In the genomic region with DNA sequence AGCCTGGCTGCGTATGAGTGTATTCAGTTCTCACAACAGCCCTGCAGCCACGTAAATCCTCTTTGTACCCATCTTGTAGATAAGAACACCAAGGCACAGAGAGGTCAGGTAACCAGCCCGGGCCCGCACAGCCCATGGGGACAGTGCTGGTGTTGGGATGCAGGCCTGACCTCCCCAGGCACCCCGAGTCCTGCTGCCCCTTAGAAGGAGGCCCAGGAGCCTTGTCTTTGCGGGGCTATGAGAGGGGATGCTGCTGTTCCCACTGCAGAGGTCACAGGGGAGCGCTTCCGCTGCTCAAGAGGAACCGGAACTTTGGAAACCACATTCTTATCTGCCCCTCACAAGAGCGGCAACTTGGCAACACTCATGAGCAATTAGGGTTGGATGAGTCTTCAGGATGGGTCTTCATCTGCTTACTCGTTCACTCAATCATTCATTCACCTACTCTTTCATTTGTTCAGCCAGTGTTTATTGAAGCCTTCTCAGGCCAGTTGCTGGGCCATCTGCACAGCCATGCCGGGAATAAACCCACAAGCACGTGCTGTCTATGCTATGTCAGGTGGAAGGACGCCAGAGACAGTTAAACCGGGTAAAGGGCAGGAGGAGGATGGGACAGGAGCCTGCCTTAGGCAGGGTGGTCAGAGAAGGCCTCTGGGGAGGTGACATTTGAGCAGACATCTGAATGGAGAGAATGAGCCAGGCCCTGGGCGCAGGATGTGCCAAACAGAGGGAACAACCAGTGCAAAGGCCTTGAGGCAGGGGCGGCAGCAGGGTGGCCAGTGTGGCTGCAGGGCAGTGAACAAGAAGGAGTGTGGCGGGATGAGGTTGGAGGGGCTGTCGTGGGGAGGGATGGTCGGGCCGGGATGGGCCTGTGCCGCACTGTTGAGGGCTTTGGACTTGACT, we compare ENCODE assay signal across 1 cellular context.
TF ChIP-seq lines count a peak whose summit lies in the region.

No MANE protein-coding gene starts in this region.

TF ChIP-seq in K562, 482 proteins besides CTCF, POLR2A, EP300 and RAD21 (continued from another document and continues in another):
- TF ChIP-seq, protein P1, sequence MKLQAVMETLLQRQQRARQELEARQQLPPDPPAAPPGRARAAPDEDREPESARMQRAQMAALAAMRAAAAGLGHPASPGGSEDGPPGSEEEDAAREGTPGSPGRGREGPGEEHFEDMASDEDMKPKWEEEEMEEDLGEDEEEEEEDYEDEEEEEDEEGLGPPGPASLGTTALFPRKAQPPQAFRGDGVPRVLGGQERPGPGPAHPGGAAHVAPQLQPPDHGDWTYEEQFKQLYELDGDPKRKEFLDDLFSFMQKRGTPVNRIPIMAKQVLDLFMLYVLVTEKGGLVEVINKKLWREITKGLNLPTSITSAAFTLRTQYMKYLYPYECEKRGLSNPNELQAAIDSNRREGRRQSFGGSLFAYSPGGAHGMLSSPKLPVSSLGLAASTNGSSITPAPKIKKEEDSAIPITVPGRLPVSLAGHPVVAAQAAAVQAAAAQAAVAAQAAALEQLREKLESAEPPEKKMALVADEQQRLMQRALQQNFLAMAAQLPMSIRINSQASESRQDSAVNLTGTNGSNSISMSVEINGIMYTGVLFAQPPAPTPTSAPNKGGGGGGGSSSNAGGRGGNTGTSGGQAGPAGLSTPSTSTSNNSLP (IDR thresholded peaks at IDR 0.05; ENCODE audit: borderline replicate concordance, low read depth, low read length), result no peak; the same call in 1 of the 2 replicates
- TF ChIP-seq TEAD2 (tag; IDR thresholded peaks at IDR 0.05) (no peak), GTF2A2 (tag; IDR thresholded peaks at IDR 0.05) (no peak), SIN3B (IDR thresholded peaks at IDR 0.05; ENCODE audit: low read depth) (peak; percentile 11; the same call in 1 of the 2 replicates), GATA2 (CRISPR knock-in tag; IDR thresholded peaks at IDR 0.05) (peak; percentile 76), ARID2 (IDR thresholded peaks at IDR 0.05) (no peak), NFATC3 (IDR thresholded peaks at IDR 0.05) (no peak), CC2D1A (IDR thresholded peaks at IDR 0.05) (no peak; the same call in 1 of the 2 replicates), DNMT1 (IDR thresholded peaks at IDR 0.05) (no peak), ARNT (IDR thresholded peaks at IDR 0.05) (peak in 1 of 2 experiments; percentile 78; a peak in 1 of 4 replicates), NCOR1 (IDR thresholded peaks at IDR 0.05) (peak; percentile 83), ZFX (CRISPR knock-in tag; IDR thresholded peaks at IDR 0.05) (no peak), NFE2L1 (tag; IDR thresholded peaks at IDR 0.05; ENCODE audit: borderline replicate concordance, low read depth) (no peak), XRCC5 (IDR thresholded peaks at IDR 0.05; ENCODE audit: low read depth, low read length) (no peak), MBD2 (IDR thresholded peaks at IDR 0.05; ENCODE audit: borderline replicate concordance, low read depth) (peak; percentile 58), ZNF354B (CRISPR knock-in tag; IDR thresholded peaks at IDR 0.05) (no peak), DPF2 (IDR thresholded peaks at IDR 0.05) (peak; percentile 89), ZKSCAN8 (CRISPR knock-in tag; IDR thresholded peaks at IDR 0.05) (peak; percentile 68), PRPF4 (IDR thresholded peaks at IDR 0.05; ENCODE audit: insufficient read depth, low read depth, low read length, poor library complexity, severe bottlenecking) (no peak), ZEB2 (IDR thresholded peaks at IDR 0.05) (0 out of 2 replicates have a peak, but pooled peaks have one; percentile 31), ETV5 (CRISPR knock-in tag; IDR thresholded peaks at IDR 0.05; ENCODE audit: low read depth) (peak; percentile 99)
- TF ChIP-seq, protein P2, sequence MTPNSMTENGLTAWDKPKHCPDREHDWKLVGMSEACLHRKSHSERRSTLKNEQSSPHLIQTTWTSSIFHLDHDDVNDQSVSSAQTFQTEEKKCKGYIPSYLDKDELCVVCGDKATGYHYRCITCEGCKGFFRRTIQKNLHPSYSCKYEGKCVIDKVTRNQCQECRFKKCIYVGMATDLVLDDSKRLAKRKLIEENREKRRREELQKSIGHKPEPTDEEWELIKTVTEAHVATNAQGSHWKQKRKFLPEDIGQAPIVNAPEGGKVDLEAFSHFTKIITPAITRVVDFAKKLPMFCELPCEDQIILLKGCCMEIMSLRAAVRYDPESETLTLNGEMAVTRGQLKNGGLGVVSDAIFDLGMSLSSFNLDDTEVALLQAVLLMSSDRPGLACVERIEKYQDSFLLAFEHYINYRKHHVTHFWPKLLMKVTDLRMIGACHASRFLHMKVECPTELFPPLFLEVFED (CRISPR knock-in tag; conservative IDR thresholded peaks at IDR 0.05), result no peak
- TF ChIP-seq, protein P3, sequence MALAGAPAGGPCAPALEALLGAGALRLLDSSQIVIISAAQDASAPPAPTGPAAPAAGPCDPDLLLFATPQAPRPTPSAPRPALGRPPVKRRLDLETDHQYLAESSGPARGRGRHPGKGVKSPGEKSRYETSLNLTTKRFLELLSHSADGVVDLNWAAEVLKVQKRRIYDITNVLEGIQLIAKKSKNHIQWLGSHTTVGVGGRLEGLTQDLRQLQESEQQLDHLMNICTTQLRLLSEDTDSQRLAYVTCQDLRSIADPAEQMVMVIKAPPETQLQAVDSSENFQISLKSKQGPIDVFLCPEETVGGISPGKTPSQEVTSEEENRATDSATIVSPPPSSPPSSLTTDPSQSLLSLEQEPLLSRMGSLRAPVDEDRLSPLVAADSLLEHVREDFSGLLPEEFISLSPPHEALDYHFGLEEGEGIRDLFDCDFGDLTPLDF (CRISPR knock-in tag; IDR thresholded peaks at IDR 0.05), result no peak
- TF ChIP-seq, protein P4, sequence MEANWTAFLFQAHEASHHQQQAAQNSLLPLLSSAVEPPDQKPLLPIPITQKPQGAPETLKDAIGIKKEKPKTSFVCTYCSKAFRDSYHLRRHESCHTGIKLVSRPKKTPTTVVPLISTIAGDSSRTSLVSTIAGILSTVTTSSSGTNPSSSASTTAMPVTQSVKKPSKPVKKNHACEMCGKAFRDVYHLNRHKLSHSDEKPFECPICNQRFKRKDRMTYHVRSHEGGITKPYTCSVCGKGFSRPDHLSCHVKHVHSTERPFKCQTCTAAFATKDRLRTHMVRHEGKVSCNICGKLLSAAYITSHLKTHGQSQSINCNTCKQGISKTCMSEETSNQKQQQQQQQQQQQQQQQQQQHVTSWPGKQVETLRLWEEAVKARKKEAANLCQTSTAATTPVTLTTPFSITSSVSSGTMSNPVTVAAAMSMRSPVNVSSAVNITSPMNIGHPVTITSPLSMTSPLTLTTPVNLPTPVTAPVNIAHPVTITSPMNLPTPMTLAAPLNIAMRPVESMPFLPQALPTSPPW (CRISPR knock-in tag; IDR thresholded peaks at IDR 0.05), result peak; percentile 68
- TF ChIP-seq, protein P5, sequence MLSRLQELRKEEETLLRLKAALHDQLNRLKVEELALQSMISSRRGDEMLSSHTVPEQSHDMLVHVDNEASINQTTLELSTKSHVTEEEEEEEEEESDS (CRISPR knock-in tag; IDR thresholded peaks at IDR 0.05), result no peak
- TF ChIP-seq, protein P6, sequence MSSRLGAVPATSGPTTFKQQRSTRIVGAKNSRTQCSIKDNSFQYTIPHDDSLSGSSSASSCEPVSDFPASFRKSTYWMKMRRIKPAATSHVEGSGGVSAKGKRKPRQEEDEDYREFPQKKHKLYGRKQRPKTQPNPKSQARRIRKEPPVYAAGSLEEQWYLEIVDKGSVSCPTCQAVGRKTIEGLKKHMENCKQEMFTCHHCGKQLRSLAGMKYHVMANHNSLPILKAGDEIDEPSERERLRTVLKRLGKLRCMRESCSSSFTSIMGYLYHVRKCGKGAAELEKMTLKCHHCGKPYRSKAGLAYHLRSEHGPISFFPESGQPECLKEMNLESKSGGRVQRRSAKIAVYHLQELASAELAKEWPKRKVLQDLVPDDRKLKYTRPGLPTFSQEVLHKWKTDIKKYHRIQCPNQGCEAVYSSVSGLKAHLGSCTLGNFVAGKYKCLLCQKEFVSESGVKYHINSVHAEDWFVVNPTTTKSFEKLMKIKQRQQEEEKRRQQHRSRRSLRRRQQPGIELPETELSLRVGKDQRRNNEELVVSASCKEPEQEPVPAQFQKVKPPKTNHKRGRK (tag; IDR thresholded peaks at IDR 0.05), result no peak
- TF ChIP-seq, protein P7, sequence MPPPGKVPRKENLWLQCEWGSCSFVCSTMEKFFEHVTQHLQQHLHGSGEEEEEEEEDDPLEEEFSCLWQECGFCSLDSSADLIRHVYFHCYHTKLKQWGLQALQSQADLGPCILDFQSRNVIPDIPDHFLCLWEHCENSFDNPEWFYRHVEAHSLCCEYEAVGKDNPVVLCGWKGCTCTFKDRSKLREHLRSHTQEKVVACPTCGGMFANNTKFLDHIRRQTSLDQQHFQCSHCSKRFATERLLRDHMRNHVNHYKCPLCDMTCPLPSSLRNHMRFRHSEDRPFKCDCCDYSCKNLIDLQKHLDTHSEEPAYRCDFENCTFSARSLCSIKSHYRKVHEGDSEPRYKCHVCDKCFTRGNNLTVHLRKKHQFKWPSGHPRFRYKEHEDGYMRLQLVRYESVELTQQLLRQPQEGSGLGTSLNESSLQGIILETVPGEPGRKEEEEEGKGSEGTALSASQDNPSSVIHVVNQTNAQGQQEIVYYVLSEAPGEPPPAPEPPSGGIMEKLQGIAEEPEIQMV (tag; conservative IDR thresholded peaks at IDR 0.05; ENCODE audit: low read depth), result no peak
- TF ChIP-seq, protein P8, sequence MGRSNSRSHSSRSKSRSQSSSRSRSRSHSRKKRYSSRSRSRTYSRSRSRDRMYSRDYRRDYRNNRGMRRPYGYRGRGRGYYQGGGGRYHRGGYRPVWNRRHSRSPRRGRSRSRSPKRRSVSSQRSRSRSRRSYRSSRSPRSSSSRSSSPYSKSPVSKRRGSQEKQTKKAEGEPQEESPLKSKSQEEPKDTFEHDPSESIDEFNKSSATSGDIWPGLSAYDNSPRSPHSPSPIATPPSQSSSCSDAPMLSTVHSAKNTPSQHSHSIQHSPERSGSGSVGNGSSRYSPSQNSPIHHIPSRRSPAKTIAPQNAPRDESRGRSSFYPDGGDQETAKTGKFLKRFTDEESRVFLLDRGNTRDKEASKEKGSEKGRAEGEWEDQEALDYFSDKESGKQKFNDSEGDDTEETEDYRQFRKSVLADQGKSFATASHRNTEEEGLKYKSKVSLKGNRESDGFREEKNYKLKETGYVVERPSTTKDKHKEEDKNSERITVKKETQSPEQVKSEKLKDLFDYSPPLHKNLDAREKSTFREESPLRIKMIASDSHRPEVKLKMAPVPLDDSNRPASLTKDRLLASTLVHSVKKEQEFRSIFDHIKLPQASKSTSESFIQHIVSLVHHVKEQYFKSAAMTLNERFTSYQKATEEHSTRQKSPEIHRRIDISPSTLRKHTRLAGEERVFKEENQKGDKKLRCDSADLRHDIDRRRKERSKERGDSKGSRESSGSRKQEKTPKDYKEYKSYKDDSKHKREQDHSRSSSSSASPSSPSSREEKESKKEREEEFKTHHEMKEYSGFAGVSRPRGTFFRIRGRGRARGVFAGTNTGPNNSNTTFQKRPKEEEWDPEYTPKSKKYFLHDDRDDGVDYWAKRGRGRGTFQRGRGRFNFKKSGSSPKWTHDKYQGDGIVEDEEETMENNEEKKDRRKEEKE (IDR thresholded peaks at IDR 0.05; ENCODE audit: borderline replicate concordance in 1 of 2, control insufficient read depth in 1 of 2, low read depth in 2 of 2, low read length in 1 of 2), result no peak
- TF ChIP-seq, protein P9, sequence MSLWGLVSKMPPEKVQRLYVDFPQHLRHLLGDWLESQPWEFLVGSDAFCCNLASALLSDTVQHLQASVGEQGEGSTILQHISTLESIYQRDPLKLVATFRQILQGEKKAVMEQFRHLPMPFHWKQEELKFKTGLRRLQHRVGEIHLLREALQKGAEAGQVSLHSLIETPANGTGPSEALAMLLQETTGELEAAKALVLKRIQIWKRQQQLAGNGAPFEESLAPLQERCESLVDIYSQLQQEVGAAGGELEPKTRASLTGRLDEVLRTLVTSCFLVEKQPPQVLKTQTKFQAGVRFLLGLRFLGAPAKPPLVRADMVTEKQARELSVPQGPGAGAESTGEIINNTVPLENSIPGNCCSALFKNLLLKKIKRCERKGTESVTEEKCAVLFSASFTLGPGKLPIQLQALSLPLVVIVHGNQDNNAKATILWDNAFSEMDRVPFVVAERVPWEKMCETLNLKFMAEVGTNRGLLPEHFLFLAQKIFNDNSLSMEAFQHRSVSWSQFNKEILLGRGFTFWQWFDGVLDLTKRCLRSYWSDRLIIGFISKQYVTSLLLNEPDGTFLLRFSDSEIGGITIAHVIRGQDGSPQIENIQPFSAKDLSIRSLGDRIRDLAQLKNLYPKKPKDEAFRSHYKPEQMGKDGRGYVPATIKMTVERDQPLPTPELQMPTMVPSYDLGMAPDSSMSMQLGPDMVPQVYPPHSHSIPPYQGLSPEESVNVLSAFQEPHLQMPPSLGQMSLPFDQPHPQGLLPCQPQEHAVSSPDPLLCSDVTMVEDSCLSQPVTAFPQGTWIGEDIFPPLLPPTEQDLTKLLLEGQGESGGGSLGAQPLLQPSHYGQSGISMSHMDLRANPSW (CRISPR knock-in tag; IDR thresholded peaks at IDR 0.05), result no peak
- TF ChIP-seq, protein P10, sequence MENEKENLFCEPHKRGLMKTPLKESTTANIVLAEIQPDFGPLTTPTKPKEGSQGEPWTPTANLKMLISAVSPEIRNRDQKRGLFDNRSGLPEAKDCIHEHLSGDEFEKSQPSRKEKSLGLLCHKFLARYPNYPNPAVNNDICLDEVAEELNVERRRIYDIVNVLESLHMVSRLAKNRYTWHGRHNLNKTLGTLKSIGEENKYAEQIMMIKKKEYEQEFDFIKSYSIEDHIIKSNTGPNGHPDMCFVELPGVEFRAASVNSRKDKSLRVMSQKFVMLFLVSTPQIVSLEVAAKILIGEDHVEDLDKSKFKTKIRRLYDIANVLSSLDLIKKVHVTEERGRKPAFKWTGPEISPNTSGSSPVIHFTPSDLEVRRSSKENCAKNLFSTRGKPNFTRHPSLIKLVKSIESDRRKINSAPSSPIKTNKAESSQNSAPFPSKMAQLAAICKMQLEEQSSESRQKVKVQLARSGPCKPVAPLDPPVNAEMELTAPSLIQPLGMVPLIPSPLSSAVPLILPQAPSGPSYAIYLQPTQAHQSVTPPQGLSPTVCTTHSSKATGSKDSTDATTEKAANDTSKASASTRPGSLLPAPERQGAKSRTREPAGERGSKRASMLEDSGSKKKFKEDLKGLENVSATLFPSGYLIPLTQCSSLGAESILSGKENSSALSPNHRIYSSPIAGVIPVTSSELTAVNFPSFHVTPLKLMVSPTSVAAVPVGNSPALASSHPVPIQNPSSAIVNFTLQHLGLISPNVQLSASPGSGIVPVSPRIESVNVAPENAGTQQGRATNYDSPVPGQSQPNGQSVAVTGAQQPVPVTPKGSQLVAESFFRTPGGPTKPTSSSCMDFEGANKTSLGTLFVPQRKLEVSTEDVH (IDR thresholded peaks at IDR 0.05; ENCODE audit: low read depth, partially characterized antibody), result peak; percentile 43
- TF ChIP-seq, protein P11, sequence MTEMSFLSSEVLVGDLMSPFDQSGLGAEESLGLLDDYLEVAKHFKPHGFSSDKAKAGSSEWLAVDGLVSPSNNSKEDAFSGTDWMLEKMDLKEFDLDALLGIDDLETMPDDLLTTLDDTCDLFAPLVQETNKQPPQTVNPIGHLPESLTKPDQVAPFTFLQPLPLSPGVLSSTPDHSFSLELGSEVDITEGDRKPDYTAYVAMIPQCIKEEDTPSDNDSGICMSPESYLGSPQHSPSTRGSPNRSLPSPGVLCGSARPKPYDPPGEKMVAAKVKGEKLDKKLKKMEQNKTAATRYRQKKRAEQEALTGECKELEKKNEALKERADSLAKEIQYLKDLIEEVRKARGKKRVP (CRISPR knock-in tag; IDR thresholded peaks at IDR 0.05), result 0 out of 2 replicates have a peak, but pooled peaks have one; percentile 3
- TF ChIP-seq, protein P12, sequence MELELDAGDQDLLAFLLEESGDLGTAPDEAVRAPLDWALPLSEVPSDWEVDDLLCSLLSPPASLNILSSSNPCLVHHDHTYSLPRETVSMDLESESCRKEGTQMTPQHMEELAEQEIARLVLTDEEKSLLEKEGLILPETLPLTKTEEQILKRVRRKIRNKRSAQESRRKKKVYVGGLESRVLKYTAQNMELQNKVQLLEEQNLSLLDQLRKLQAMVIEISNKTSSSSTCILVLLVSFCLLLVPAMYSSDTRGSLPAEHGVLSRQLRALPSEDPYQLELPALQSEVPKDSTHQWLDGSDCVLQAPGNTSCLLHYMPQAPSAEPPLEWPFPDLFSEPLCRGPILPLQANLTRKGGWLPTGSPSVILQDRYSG (tag; conservative IDR thresholded peaks at IDR 0.05; ENCODE audit: low read depth), result 0 out of 2 replicates have a peak, but pooled peaks have one; percentile 78
